Comparison of ENCODE assay signal across 16 cellular contexts in genomic region chr9:95147452-95147851, GRCh38.
DNase-seq lines count a peak whose midpoint lies in the region; ATAC-seq, FAIRE-seq and TF ChIP-seq lines count a peak whose summit lies in the region.
"Had no signal": no experiment of that assay in that cellular context is flagged by ENCODE, and none has a peak within 500 bp of the region (broad histone marks: within the 10 kb centered on the region; RNA-seq: fewer than 3 reads in every experiment).

No MANE protein-coding gene starts in this region.

- POLR2A ChIA-PET in HepG2 (lab: Yijun Ruan, JAX), result no interaction called here

- no peak for TF ChIP-seq RAD21 in HepG2 (CRISPR knock-in tag; IDR thresholded peaks at IDR 0.05)

- H3K9me3 ChIP-seq in GM23248 (ENCODE audit: low read depth) (no peaks in the 10 kb centered on the region), HepG2 (ENCODE audit: low read length) (no peaks in the 10 kb centered on the region)
- H3K9me3 ChIP-seq: HAP-1 had no signal

- H4K20me1 ChIP-seq in GM23248 (ENCODE audit: insufficient read depth), result no peaks in the 10 kb centered on the region
- H4K20me1 ChIP-seq in HepG2 (ENCODE audit: insufficient read depth, low read length), result no peaks in the 10 kb centered on the region

- no peak for ATAC-seq in HepG2
- ATAC-seq in GM18907 (IDR thresholded peaks at IDR 0.05; ENCODE audit: unreplicated experiment), result no peak
- ATAC-seq: GM12878, PC-3 had no signal

- DNase-seq in GM23248 (peak; percentile 58), HepG2 (ENCODE audit: low spot score) (no peak), stromal cell of bone marrow (ENCODE audit: low read depth) (peak; percentile 13), NCI-H1092 (lab: John Stamatoyannopoulos, UW) (no peak), D341Med (ENCODE audit: low spot score) (no peak)
- DNase-seq: C1 segment of cervical spinal cord, DMS153, NCI-H1694, NCI-H69, PC-3 had no signal

- no peak overlapping the region for H3K9ac ChIP-seq in GM23248
- no peak overlapping the region for H3K9ac ChIP-seq in HepG2 (ENCODE audit: insufficient read depth, low read depth, low read length)

- peaks cover 17% of the 10 kb centered on the region for H3K4me1 ChIP-seq in GM23248 (ENCODE audit: insufficient read depth)
- H3K4me1 ChIP-seq in HepG2 (ENCODE audit: insufficient read depth, low read length), result peaks cover 37% of the 10 kb centered on the region

- H3K36me3 ChIP-seq in GM23248 (ENCODE audit: low read depth) (no peaks in the 10 kb centered on the region), HepG2 (replicated peaks in 1 of 2; ENCODE audit: control insufficient read depth in 1 of 2, insufficient read depth in 2 of 2, low read length in 2 of 2) (no peaks in the 10 kb centered on the region)
- H3K36me3 ChIP-seq: HAP-1 had no signal

- H3K4me3 ChIP-seq in GM23248, result no peak overlapping the region
- H3K4me3 ChIP-seq in HepG2 (replicated peaks in 1 of 3; ENCODE audit: insufficient read depth in 1 of 3, low read depth in 2 of 3, low read length in 3 of 3), result no peak overlapping the region
- H3K4me3 ChIP-seq: GM12878, HAP-1, SK-N-MC had no signal

- no peak for TF ChIP-seq CTCF in HepG2 (CRISPR knock-in tag; IDR thresholded peaks at IDR 0.05)

- intact Hi-C loops in HepG2 (cut with micrococcal nuclease; ENCODE audit: unreplicated experiment), result no loop called here

- TF ChIP-seq EP300 in HepG2 (IDR thresholded peaks at IDR 0.05; ENCODE audit: low read depth in 2 of 2, low read length in 2 of 2), result no peak
- TF ChIP-seq EP300 in HepG2 (CRISPR knock-in tag; IDR thresholded peaks at IDR 0.05; ENCODE audit: borderline replicate concordance), result no peak

- H3K27ac ChIP-seq in GM23248, result no peak overlapping the region
- H3K27ac ChIP-seq in HepG2 (ENCODE audit: extremely low read length, insufficient read depth, low read length), result no peak overlapping the region
- H3K27ac ChIP-seq: SK-N-MC had no signal

- FAIRE-seq in endometrium (lab: Jason Lieb, UNC) (peak; percentile 55), HepG2 (lab: Jason Lieb, UNC) (no peak)
- FAIRE-seq: GM12878, GM18507 had no signal

- H3K27me3 ChIP-seq in GM23248 (replicated peaks; ENCODE audit: insufficient read depth) (no peaks in the 10 kb centered on the region), HepG2 (ENCODE audit: control insufficient read depth in 1 of 2, insufficient read depth in 2 of 2, low read length in 2 of 2) (no peaks in the 10 kb centered on the region)

- H3K9me2 ChIP-seq in GM23248 (ENCODE audit: insufficient read depth), result no peaks in the 10 kb centered on the region

- H2AFZ ChIP-seq in GM23248 (no peak overlapping the region), HepG2 (ENCODE audit: low read length) (no peak overlapping the region)

- CTCF ChIA-PET in HepG2 (lab: Yijun Ruan, JAX; ENCODE audit: low intra/inter-chr PET ratio, low total read pairs), result no interaction called here

- in situ Hi-C loops in GM23248 (cut with MboI), result no loop called here
- in situ Hi-C loops in HepG2 (cut with HindIII; ENCODE audit: extremely low pct_ligation_motif_present, low pct_unique_long_range_greater_than_20kb), result no loop called here

- BruUV-seq in HepG2 (replicated peaks; lab: Mats Ljungman, UMichigan), result no TSS peak

- WGBS in GM23248 (ENCODE audit: low coverage in 1 of 2, low lambda C conversion rate in 2 of 2, missing lambda C conversion rate in 2 of 2), 2 experiments, result 94 to 100% methylated on average over 2 of the region's 2 CpGs
- 100% methylated on average over 2 of the region's 2 CpGs for WGBS in HepG2 (ENCODE audit: low lambda C conversion rate)

- H3F3A ChIP-seq in GM23248 (ENCODE audit: insufficient read depth), result peaks cover 13% of the 10 kb centered on the region

- TF ChIP-seq POLR2A in HepG2 (IDR thresholded peaks at IDR 0.05; ENCODE audit: insufficient read depth in 1 of 2, low read depth in 2 of 2, low read length in 2 of 2), result no peak

- no peaks in the 10 kb centered on the region for H3K79me2 ChIP-seq in GM23248 (ENCODE audit: insufficient read depth)
- H3K79me2 ChIP-seq in HepG2 (ENCODE audit: insufficient read depth, low read length), result no peaks in the 10 kb centered on the region

- H3K4me2 ChIP-seq in GM23248 (ENCODE audit: unreplicated experiment) (no peak overlapping the region), HepG2 (ENCODE audit: low read depth, low read length) (no peak overlapping the region)

TF ChIP-seq in HepG2, 621 proteins besides CTCF, POLR2A, EP300 and RAD21:
- TF ChIP-seq, protein P1, sequence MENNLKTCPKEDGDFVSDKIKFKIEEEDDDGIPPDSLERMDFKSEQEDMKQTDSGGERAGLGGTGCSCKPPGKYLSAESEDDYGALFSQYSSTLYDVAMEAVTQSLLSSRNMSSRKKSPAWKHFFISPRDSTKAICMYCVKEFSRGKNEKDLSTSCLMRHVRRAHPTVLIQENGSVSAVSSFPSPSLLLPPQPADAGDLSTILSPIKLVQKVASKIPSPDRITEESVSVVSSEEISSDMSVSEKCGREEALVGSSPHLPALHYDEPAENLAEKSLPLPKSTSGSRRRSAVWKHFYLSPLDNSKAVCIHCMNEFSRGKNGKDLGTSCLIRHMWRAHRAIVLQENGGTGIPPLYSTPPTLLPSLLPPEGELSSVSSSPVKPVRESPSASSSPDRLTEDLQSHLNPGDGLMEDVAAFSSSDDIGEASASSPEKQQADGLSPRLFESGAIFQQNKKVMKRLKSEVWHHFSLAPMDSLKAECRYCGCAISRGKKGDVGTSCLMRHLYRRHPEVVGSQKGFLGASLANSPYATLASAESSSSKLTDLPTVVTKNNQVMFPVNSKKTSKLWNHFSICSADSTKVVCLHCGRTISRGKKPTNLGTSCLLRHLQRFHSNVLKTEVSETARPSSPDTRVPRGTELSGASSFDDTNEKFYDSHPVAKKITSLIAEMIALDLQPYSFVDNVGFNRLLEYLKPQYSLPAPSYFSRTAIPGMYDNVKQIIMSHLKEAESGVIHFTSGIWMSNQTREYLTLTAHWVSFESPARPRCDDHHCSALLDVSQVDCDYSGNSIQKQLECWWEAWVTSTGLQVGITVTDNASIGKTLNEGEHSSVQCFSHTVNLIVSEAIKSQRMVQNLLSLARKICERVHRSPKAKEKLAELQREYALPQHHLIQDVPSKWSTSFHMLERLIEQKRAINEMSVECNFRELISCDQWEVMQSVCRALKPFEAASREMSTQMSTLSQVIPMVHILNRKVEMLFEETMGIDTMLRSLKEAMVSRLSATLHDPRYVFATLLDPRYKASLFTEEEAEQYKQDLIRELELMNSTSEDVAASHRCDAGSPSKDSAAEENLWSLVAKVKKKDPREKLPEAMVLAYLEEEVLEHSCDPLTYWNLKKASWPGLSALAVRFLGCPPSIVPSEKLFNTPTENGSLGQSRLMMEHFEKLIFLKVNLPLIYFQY (CRISPR knock-in tag; IDR thresholded peaks at IDR 0.05; ENCODE audit: borderline replicate concordance), result no peak
- peak; percentile 51; the same call in 1 of the 2 replicates for TF ChIP-seq CEBPB (IDR thresholded peaks at IDR 0.05; ENCODE audit: borderline replicate concordance, low read depth, low read length)

Comparison
In these comparisons a context has a peak if more than half of its experiments do, and no peak if none do; other contexts are left out.
1. DNase-seq: peak in GM23248 (single experiment) and stromal cell of bone marrow (single experiment); none in HepG2 (single experiment), NCI-H1092 (single experiment) and D341Med (single experiment).